Comparison of ENCODE assay signal across 8 cellular contexts in the genomic region with DNA sequence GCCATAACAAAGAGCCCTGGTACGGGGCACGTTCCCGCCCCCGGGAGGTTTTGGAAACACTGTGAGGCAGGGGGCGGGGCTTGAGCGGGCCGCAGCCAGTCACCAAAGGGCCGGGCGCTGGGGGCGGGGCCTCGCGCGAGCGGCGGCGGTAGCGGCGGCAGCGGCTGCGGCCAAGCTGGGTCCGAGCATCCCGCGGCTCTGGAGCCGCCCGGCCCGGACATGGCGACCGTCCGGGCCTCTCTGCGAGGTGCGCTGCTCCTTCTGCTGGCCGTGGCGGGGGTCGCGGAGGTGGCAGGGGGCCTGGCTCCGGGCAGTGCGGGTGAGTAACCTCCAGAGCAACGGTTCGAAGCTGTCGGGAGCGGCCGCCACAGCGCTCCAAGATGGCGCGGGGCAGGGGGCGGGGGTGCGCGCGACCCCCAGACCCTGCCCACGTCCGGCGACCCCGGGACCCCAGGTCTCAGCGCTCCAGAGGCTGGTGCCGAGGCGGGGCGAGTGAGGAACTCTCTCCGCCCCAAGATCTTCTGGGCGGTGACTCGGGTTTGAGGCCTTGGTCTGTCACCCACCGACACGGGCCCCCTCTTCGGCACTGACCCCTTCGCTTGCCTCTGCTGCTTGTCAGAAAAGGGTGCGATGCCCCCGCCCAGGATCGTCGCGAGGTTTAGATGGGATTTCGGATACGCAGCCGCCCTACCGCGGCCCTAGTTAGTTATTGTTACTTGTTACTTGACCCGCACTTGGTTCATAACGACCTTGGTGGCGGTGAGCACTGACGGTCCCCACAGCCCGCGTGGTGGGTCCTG. TPM values are rescaled to one million over a fixed set of nuclear protein-coding genes. Genes with fewer than 3 reads are reported as not detected.
DNase-seq lines count a peak whose midpoint lies in the region; TF ChIP-seq lines count a peak whose summit lies in the region.

A gene with protein sequence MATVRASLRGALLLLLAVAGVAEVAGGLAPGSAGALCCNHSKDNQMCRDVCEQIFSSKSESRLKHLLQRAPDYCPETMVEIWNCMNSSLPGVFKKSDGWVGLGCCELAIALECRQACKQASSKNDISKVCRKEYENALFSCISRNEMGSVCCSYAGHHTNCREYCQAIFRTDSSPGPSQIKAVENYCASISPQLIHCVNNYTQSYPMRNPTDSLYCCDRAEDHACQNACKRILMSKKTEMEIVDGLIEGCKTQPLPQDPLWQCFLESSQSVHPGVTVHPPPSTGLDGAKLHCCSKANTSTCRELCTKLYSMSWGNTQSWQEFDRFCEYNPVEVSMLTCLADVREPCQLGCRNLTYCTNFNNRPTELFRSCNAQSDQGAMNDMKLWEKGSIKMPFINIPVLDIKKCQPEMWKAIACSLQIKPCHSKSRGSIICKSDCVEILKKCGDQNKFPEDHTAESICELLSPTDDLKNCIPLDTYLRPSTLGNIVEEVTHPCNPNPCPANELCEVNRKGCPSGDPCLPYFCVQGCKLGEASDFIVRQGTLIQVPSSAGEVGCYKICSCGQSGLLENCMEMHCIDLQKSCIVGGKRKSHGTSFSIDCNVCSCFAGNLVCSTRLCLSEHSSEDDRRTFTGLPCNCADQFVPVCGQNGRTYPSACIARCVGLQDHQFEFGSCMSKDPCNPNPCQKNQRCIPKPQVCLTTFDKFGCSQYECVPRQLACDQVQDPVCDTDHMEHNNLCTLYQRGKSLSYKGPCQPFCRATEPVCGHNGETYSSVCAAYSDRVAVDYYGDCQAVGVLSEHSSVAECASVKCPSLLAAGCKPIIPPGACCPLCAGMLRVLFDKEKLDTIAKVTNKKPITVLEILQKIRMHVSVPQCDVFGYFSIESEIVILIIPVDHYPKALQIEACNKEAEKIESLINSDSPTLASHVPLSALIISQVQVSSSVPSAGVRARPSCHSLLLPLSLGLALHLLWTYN (plus strand): TSS at position 134 of the 800 bp plus-strand sequence. CDS start 86 bp downstream, at position 220.

- DNase-seq in GM04504 (ENCODE audit: low read depth) (peak; percentile 81), HFFc6 (peak; percentile 93), NCI-H1417 (lab: John Stamatoyannopoulos, UW) (peak; percentile 68 to 78 (median 72)), T-helper 9 cell (peak; percentile 84), astrocyte of the hippocampus (ENCODE audit: low read depth, low spot score) (peak; percentile 94), hippocampal formation (lab: John Stamatoyannopoulos, UW) (peak; percentile 81 to 86), retina (peak; percentile 92), vagina (ENCODE audit: extremely low spot score in 2 of 2) (no peak)

- intact Hi-C loops in vagina (cut with DNase I) = no loop called here

- H3K4me1 Mint-ChIP-seq in HFFc6 (ENCODE audit: low read depth) = peaks cover 74% of the 10 kb centered on the region

- H3K9me3 ChIP-seq in vagina = no peaks in the 10 kb centered on the region

- peak within 1 kb of the TSS; percentile 92 for H3K27ac Mint-ChIP-seq in HFFc6

- H3K4me3 Mint-ChIP-seq in HFFc6 = peak within 1 kb of the TSS; percentile 96

- H3K36me3 ChIP-seq in vagina = no peaks in the 10 kb centered on the region

- H3K9me3 Mint-ChIP-seq in HFFc6 = no peaks in the 10 kb centered on the region

- TF ChIP-seq CTCF in HFFc6 (IDR thresholded peaks at IDR 0.05) = no peak
- TF ChIP-seq CTCF in vagina (IDR thresholded peaks at IDR 0.05) = no peak

- peaks cover 38% of the 10 kb centered on the region for H3K4me1 ChIP-seq in vagina

- H3K4me3 ChIP-seq in vagina = peak within 1 kb of the TSS; percentile 60 to 77

- TF ChIP-seq POLR2A in vagina (IDR thresholded peaks at IDR 0.05) = peak in 1 of 2 donors; percentile 83

- peaks cover 3% of the 10 kb centered on the region for H3K27me3 Mint-ChIP-seq in HFFc6 (ENCODE audit: insufficient read depth)

- peak within 1 kb of the TSS; percentile 79 for H3K27ac ChIP-seq in vagina

- H3K36me3 Mint-ChIP-seq in HFFc6 (ENCODE audit: low read depth) = peaks cover 28% of the 10 kb centered on the region

- no peaks in the 10 kb centered on the region for H3K27me3 ChIP-seq in vagina

RNA-seq across cellular contexts. Expression of the gene that starts here (rescaled TPM):
- 100 to 1,000 TPM; 149 to 182 (median 173) TPM for total RNA-seq in HFFc6 (2021; fragmentation: NEBNext Ultra II Directional; extraction: Animal tissue kit (Norgen Biotek cat#: 25700))
- 15.5 TPM for total RNA-seq in vagina

Comparison
In these comparisons a context has a peak if more than half of its experiments do, and no peak if none do; other contexts are left out.
1. DNase-seq: peak in GM04504 (single experiment), HFFc6 (single experiment), NCI-H1417 (3 of 3), T-helper 9 cell (single experiment), astrocyte of the hippocampus (single experiment), hippocampal formation (2 of 2) and retina (single experiment); none in vagina (0 of 2).